13 cellular contexts compared by ENCODE assay signal in genomic region chr15:36882487-36883108, GRCh38.
DNase-seq lines count a peak whose midpoint lies in the region; ATAC-seq and TF ChIP-seq lines count a peak whose summit lies in the region.
"Had no signal": no experiment of that assay in that cellular context is flagged by ENCODE, and none has a peak within 500 bp of the region (broad histone marks: within the 10 kb centered on the region; RNA-seq: fewer than 3 reads in every experiment).

No MANE protein-coding gene starts in this region.

- H3K27me3 ChIP-seq in BJ (ENCODE audit: control insufficient read depth, insufficient read depth, low read length) = peaks cover 2% of the 10 kb centered on the region

- no peak for TF ChIP-seq CTCF in BJ (IDR thresholded peaks at IDR 0.05; ENCODE audit: insufficient read depth, low read depth, low read length)
- TF ChIP-seq CTCF in foreskin fibroblast (IDR thresholded peaks at IDR 0.05; ENCODE audit: low read depth, low read length) = no peak
- TF ChIP-seq CTCF in omental fat pad (IDR thresholded peaks at IDR 0.05) = no peak

- POLR2A ChIA-PET in BJ (lab: Charles Lee) = no interaction called here

- H3K4me3 ChIP-seq in BJ (ENCODE audit: low read depth, low read length) = peak overlapping the region; percentile 26
- peak overlapping the region; percentile 36 to 41 for H3K4me3 ChIP-seq in foreskin fibroblast (ENCODE audit: low read depth in 1 of 2, low read length in 2 of 2)

- ATAC-seq in omental fat pad (ENCODE audit: low FRiP score) (peak; percentile 50), HG02571 (IDR thresholded peaks at IDR 0.05; ENCODE audit: unreplicated experiment) (no peak), GM19452 (IDR thresholded peaks at IDR 0.05; ENCODE audit: unreplicated experiment) (no peak)
- ATAC-seq: natural killer cell had no signal

- no peaks in the 10 kb centered on the region for H3K36me3 ChIP-seq in BJ (ENCODE audit: control insufficient read depth, insufficient read depth, low read length)
- H3K36me3 ChIP-seq: adrenal gland had no signal

- CTCF ChIA-PET in BJ (lab: Yijun Ruan, JAX) = interaction anchor here (1.2 to 2.1 kb wide), 7 partner anchors 8 to 998 kb away, joined by 3 to 23 read pairs (median 5); no protein-coding TSS in a partner anchor

- DNase-seq in BJ (ENCODE audit: low read depth) (no peak), NCI-H748 treated with DMSO at 0.1 percent for 48 hours (lab: John Stamatoyannopoulos, UW) (peak; percentile 1), foreskin fibroblast (no peak), omental fat pad (ENCODE audit: low spot score) (no peak), glomerular visceral epithelial cell (ENCODE audit: extremely low spot score) (no peak)
- DNase-seq in NK-92 treated with Interleukin-12 subunit alpha and Interleukin-12 subunit beta, amount 100 ng/mL, for 24 hours (lab: John Stamatoyannopoulos, UW) = no peak
- DNase-seq: activated CD4-positive, alpha-beta T cell treated with anti-CD3 and anti-CD28 coated beads, Interleukin-2, amount 50 U/mL, for 1 hour; adrenal gland; CD4-positive, alpha-beta T cell; natural killer cell; NCI-H2029 treated with DMSO at 0.1 percent for 48 hours had no signal
